Comparison of ENCODE assay signal across 1 cellular context in the genomic region with DNA sequence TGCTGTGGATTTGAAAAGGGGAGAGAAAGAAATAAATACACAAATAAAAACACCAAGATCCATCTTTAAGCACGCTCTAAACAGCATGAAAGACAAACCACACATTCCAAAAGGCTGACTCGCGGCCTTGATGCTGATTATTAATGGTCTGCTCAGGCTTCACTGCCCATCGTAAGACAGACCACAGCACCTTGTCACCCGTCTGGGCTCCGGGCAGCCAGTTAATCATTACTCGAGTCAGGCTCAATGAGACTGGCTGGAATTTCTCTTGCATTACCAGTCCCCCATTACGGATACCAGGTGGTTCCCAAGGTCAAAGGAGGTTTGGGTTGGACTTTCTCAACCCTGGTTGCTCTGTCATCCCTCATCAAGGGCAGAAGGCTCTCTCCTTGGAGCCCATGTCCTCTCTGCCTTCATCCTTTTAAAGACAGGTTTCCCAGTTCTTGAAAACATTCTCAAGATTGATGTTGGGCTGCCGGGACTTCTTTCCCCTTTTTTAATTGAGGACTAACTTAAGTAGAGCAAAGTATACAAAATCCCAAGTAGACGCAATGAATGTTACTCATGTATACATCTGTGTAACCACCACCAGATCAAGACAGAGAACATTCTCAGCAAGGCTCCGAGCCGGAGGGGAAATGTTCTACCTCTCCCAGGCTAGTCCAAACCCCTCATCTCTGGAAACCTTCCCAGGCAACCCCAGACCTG.
A peak's percentile ranks its signal among the peaks of the same experiment; 100 is the strongest.
TF ChIP-seq lines count a peak whose summit lies in the region.

No MANE protein-coding gene starts in this region.

TF ChIP-seq in IMR-90, 13 proteins besides CTCF, POLR2A, EP300 and RAD21:
- TF ChIP-seq FOS (IDR thresholded peaks at IDR 0.05; ENCODE audit: low read depth, low read length), result peak; percentile 74
- no peak for TF ChIP-seq CHD1 (IDR thresholded peaks at IDR 0.05; ENCODE audit: low read depth, low read length)
- TF ChIP-seq RCOR1 (IDR thresholded peaks at IDR 0.05; ENCODE audit: insufficient replicate concordance, low read length), result peak; percentile 29
- TF ChIP-seq RFX5 (IDR thresholded peaks at IDR 0.05; ENCODE audit: low read depth, low read length), result no peak
- TF ChIP-seq MAFK (IDR thresholded peaks at IDR 0.05; ENCODE audit: low read depth, low read length), result no peak
- TF ChIP-seq BHLHE40 (IDR thresholded peaks at IDR 0.05; ENCODE audit: low read depth, low read length), result peak; percentile 81
- no peak for TF ChIP-seq NFE2L2 (IDR thresholded peaks at IDR 0.05; ENCODE audit: low read depth, low read length)
- TF ChIP-seq SMC3 (IDR thresholded peaks at IDR 0.05; ENCODE audit: low read depth, low read length), result no peak; the same call in 1 of the 2 replicates
- TF ChIP-seq CEBPB (IDR thresholded peaks at IDR 0.05; ENCODE audit: low read depth, low read length), result peak; percentile 55
